25 cellular contexts compared by ENCODE assay signal in genomic region chr7:54080525-54080924, GRCh38.
"Had no signal": no experiment of that assay in that cellular context is flagged by ENCODE, and none has a peak within 500 bp of the region (broad histone marks: within the 10 kb centered on the region; RNA-seq: fewer than 3 reads in every experiment).

No MANE protein-coding gene starts in this region.

- H3K4me3 ChIP-seq: ovary, psoas muscle, right lobe of liver, sigmoid colon, stomach, thoracic aorta, thyroid gland, tibial nerve, upper lobe of right lung, uterus had no signal

- H3K36me3 ChIP-seq: ovary, right lobe of liver, sigmoid colon, stomach, thoracic aorta, thyroid gland, tibial nerve, upper lobe of right lung, uterus had no signal

- H3K4me1 ChIP-seq: psoas muscle, right lobe of liver, stomach, thyroid gland, tibial nerve, upper lobe of right lung, uterus had no signal

- ATAC-seq: naive thymus-derived CD8-positive, alpha-beta T cell; natural killer cell treated with Interleukin-12 subunit alpha and Interleukin-12 subunit beta and Interleukin-15 and Interleukin-18, amount 100 ng/mL, for 72 hours; psoas muscle; right cardiac atrium; right lobe of liver; stimulated activated effector memory CD8-positive, alpha-beta T cell treated with anti-CD3 and anti-CD28 coated beads, Interleukin-12 subunit alpha, Interleukin-12 subunit beta, amount 100 ng/mL, for 72 hours; stimulated activated naive B cell treated with anti-CD40 and anti-IgM and Interleukin-4, amounts not matched to agents 10 μg/mL and 1 μg/mL and 100 μg/mL, for 72 hours; upper lobe of right lung had no signal

- FAIRE-seq: small intestine had no signal

- DNase-seq: naive B cell; naive thymus-derived CD8-positive, alpha-beta T cell; nephron progenitor cell; occipital lobe; ovary; posterior cingulate gyrus; psoas muscle; right cardiac atrium; right lobe of liver; sigmoid colon; small intestine; stimulated activated CD4-positive, alpha-beta T cell treated with anti-CD3 and anti-CD28 coated beads, Interleukin-15, amount 100 ng/mL, for 24 hours; stimulated activated CD4-positive, alpha-beta T cell treated with anti-CD3 and anti-CD28 coated beads, Interleukin-2, amount 100 ng/mL, for 24 hours; stimulated activated CD4-positive, alpha-beta T cell treated with anti-CD3 and anti-CD28 coated beads, Interleukin-2, amount 100 ng/mL, for 48 hours; stimulated activated CD4-positive, alpha-beta T cell treated with anti-CD3 and anti-CD28 coated beads, Interleukin-4, amount 100 ng/mL, for 24 hours; stimulated activated naive B cell treated with anti-CD40 and anti-IgM and Interleukin-4, amounts not matched to agents 10 μg/mL and 1 μg/mL and 100 μg/mL, for 72 hours; stimulated activated naive CD4-positive, alpha-beta T cell treated with Interleukin-2 at 50 U/mL for 16 hours; stomach; thyroid gland; upper lobe of right lung; uterus had no signal

- H3K27me3 ChIP-seq: ovary, right lobe of liver, sigmoid colon, stomach, thyroid gland, tibial nerve, upper lobe of right lung, uterus had no signal

- H3K9me3 ChIP-seq: ovary, psoas muscle, right lobe of liver, thoracic aorta, thyroid gland, upper lobe of right lung, uterus had no signal

- H3K27ac ChIP-seq: ovary, psoas muscle, right lobe of liver, sigmoid colon, stomach, thoracic aorta, thyroid gland, tibial nerve, upper lobe of right lung, uterus had no signal
